In the genomic region with DNA sequence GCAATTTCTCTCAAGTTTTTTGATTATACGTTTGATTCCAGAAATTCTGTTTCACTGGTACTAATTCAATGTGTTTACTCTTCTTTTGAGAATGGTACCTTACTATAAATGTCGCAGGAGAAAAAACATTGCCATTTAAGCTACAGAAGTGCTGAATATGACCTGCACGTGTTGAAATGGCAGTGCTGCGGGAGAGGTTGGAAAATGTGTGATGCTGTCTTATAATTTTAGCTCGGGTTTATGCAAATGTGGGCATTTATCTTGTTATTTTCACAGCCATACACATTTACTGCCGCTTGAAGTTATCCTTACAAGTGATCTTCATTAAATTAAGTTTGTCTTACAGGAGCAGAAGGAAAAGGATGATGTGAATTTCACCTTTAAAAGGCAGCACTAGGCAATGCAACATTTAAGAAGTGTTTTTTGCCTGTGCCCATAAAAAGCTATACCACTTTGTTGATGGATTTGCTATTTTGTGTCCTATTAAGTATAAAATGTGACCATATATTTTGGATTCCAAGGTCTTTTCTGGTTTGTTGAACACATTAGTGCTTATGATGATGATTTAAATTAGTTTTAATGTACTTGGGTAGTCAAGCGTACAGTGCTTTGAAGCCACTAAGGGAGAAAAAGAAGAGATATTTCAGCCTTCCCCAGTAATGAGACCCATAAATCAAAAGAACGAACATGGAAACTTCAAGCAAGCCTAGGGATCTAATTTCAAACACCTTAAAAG, we compare ENCODE assay signal across 16 cellular contexts.
DNase-seq lines count a peak whose midpoint lies in the region; ATAC-seq and TF ChIP-seq lines count a peak whose summit lies in the region.
"Had no signal": no experiment of that assay in that cellular context is flagged by ENCODE, and none has a peak within 500 bp of the region (broad histone marks: within the 10 kb centered on the region; RNA-seq: fewer than 3 reads in every experiment).

No MANE protein-coding gene starts in this region.

- DNase-seq in NCI-H2171 treated with DMSO at 0.1 percent for 48 hours (lab: John Stamatoyannopoulos, UW) (peak; percentile 67), NCI-H2171 (lab: John Stamatoyannopoulos, UW) (no peak), NCI-H526 treated with DMSO at 0.1 percent for 48 hours (lab: John Stamatoyannopoulos, UW) (peak; percentile 17), mesothelial cell of epicardium (ENCODE audit: low spot score in 2 of 2, unreplicated experiment in 2 of 2) (no peak), tibial artery (no peak), DMS53 (lab: John Stamatoyannopoulos, UW) (no peak)
- DNase-seq: activated T-cell treated with anti-CD3 and anti-CD28 coated beads, Interleukin-2, amount 50 U/mL, for 24 hours; CD4-positive, alpha-beta T cell; MV-4-11; PC-9; upper lobe of left lung had no signal

- peaks cover 0 to 36% (median 11%) of the 10 kb centered on the region in 4 donors for H3K4me1 ChIP-seq in tibial artery
- H3K4me1 ChIP-seq: upper lobe of left lung had no signal

- H3K4me1 Mint-ChIP-seq in mesothelial cell of epicardium: peaks cover 32% of the 10 kb centered on the region

- peak overlapping the region; percentile 92 for H3K27ac Mint-ChIP-seq in mesothelial cell of epicardium
- H3K27ac Mint-ChIP-seq: activated naive CD4-positive, alpha-beta T cell treated with anti-CD3 and anti-CD28 coated beads, Interleukin-2, amount 50 U/mL, for 72 hours; activated T-cell treated with anti-CD3 and anti-CD28 coated beads, Interleukin-2, amount 50 U/mL, for 24 hours; CD4-positive, alpha-beta T cell; IgD-negative memory B cell had no signal

- no peaks in the 10 kb centered on the region for H3K9me3 ChIP-seq in tibial artery
- H3K9me3 ChIP-seq: A549, upper lobe of left lung had no signal

- intact Hi-C loops in tibial artery (cut with DNase I; ENCODE audit: low total_unique reads): loop anchor here (10.0 kb wide), 1 partner anchor 316 kb away; no protein-coding TSS in a partner anchor

- peak overlapping the region; percentile 72 to 77 for H3K27ac ChIP-seq in tibial artery
- H3K27ac ChIP-seq: A549, PC-9, upper lobe of left lung had no signal

- TF ChIP-seq CTCF in mesothelial cell of epicardium (IDR thresholded peaks at IDR 0.05; ENCODE audit: unreplicated experiment) (no peak), tibial artery (IDR thresholded peaks at IDR 0.05) (no peak)

- H3K9me3 Mint-ChIP-seq in mesothelial cell of epicardium: peaks cover 7% of the 10 kb centered on the region
- H3K9me3 Mint-ChIP-seq: activated naive CD4-positive, alpha-beta T cell treated with anti-CD3 and anti-CD28 coated beads, Interleukin-2, amount 50 U/mL, for 72 hours; activated T-cell treated with anti-CD3 and anti-CD28 coated beads, Interleukin-2, amount 50 U/mL, for 24 hours; CD4-positive, alpha-beta T cell had no signal

- no peak overlapping the region for H3K4me3 Mint-ChIP-seq in mesothelial cell of epicardium
- H3K4me3 Mint-ChIP-seq: activated T-cell treated with anti-CD3 and anti-CD28 coated beads, Interleukin-2, amount 50 U/mL, for 24 hours; CD4-positive, alpha-beta T cell; IgD-negative memory B cell had no signal

- H3K27me3 ChIP-seq in tibial artery: no peaks in the 10 kb centered on the region
- H3K27me3 ChIP-seq: upper lobe of left lung had no signal

- ATAC-seq in HG02642 (IDR thresholded peaks at IDR 0.05; ENCODE audit: poor library complexity, unreplicated experiment) (no peak), GM21367 (IDR thresholded peaks at IDR 0.05; ENCODE audit: unreplicated experiment) (no peak)
- ATAC-seq: A549; activated naive CD4-positive, alpha-beta T cell treated with anti-CD3 and anti-CD28 coated beads, Interleukin-2, amount 50 U/mL, for 72 hours had no signal

- H3K36me3 ChIP-seq in tibial artery: no peaks in the 10 kb centered on the region
- H3K36me3 ChIP-seq: upper lobe of left lung had no signal

- H3K36me3 Mint-ChIP-seq in mesothelial cell of epicardium: peaks cover 8% of the 10 kb centered on the region
- H3K36me3 Mint-ChIP-seq: activated naive CD4-positive, alpha-beta T cell treated with anti-CD3 and anti-CD28 coated beads, Interleukin-2, amount 50 U/mL, for 72 hours; IgD-negative memory B cell had no signal

- H3K27me3 Mint-ChIP-seq in mesothelial cell of epicardium (ENCODE audit: low read depth): no peaks in the 10 kb centered on the region
- H3K27me3 Mint-ChIP-seq: CD4-positive, alpha-beta T cell had no signal

- no peak overlapping the region for H3K4me3 ChIP-seq in tibial artery
- H3K4me3 ChIP-seq: A549, PC-9, upper lobe of left lung had no signal

Comparison
In these comparisons a context has a peak if more than half of its experiments do, and no peak if none do; other contexts are left out.
1. DNase-seq: peak in NCI-H2171 treated with DMSO at 0.1 percent for 48 hours (single experiment) and NCI-H526 treated with DMSO at 0.1 percent for 48 hours (single experiment); none in NCI-H2171 (single experiment), mesothelial cell of epicardium (0 of 2), tibial artery (0 of 2) and DMS53 (single experiment).